In genomic region chr9:113933188-113933587, GRCh38 we compare ENCODE assay signal across 34 cellular contexts. TPM values are rescaled to one million over a fixed set of nuclear protein-coding genes. Genes with fewer than 3 reads are reported as not detected.
A peak's percentile ranks its signal among the peaks of the same experiment; 100 is the strongest.
DNase-seq lines count a peak whose midpoint lies in the region; ATAC-seq and TF ChIP-seq lines count a peak whose summit lies in the region.
"Had no signal": no experiment of that assay in that cellular context is flagged by ENCODE, and none has a peak within 500 bp of the region (broad histone marks: within the 10 kb centered on the region; RNA-seq: fewer than 3 reads in every experiment).

No MANE protein-coding gene starts in this region.

- no peak overlapping the region for H3K27ac ChIP-seq in left ventricle myocardium inferior (replicated peaks)
- H3K27ac ChIP-seq in lung (ENCODE audit: low read depth in 1 of 2, low read length in 1 of 2) = no peak overlapping the region
- H3K27ac ChIP-seq in aorta (ENCODE audit: low read depth in 1 of 2, low read length in 2 of 2) = peak overlapping the region in 1 of 2 donors; percentile 84
- H3K27ac ChIP-seq: A549, GM23248, heart left ventricle, uterus, VCaP had no signal

- intact Hi-C loops in Right ventricle myocardium superior (cut with DNase I) = no loop called here
- intact Hi-C loops in left ventricle myocardium inferior (cut with micrococcal nuclease) = no loop called here
- intact Hi-C loops in aorta (cut with DNase I) = loop anchor here in 1 of 2 donors (5.0 kb wide), 1 partner anchor 59 kb away; no protein-coding TSS in a partner anchor

- ATAC-seq in Right ventricle myocardium superior (ENCODE audit: poor library complexity) = peak; percentile 53
- no peak for ATAC-seq in lung (ENCODE audit: insufficient read depth, low FRiP score)
- peak; percentile 59 for ATAC-seq in aorta (ENCODE audit: low FRiP score)
- no peak for ATAC-seq in GM21576 (IDR thresholded peaks at IDR 0.05; ENCODE audit: unreplicated experiment)
- ATAC-seq: A549; activated CD4-positive, alpha-beta T cell treated with anti-CD3 and anti-CD28 coated beads for 36 hours; activated CD8-positive, alpha-beta T cell treated with anti-CD3 and anti-CD28 coated beads, Interleukin-2, amount 10 ng/mL, durations not matched to agents 7 days and 5 days; heart left ventricle; natural killer cell treated with Interleukin-12 subunit alpha and Interleukin-12 subunit beta and Interleukin-15 and Interleukin-18, amount 100 ng/mL, for 72 hours; Panc1 had no signal

- 84% methylated on average over 5 of the region's 5 CpGs for WGBS in lung, 2 donors
- WGBS in aorta, 2 donors = 25 to 28% methylated on average over 5 of the region's 5 CpGs

- DNase-seq in Right ventricle myocardium superior (no peak), left ventricle myocardium inferior (no peak), fibroblast of peridontal ligament (ENCODE audit: extremely low read depth) (peak; percentile 56), lung (ENCODE audit: low spot score) (peak; percentile 22), aorta (peak; percentile 78 to 85), NCI-H748 treated with DMSO at 0.1 percent for 48 hours (lab: John Stamatoyannopoulos, UW) (no peak)
- no peak for DNase-seq in NK-92 treated with Interleukin-12 subunit alpha and Interleukin-12 subunit beta, amount 100 ng/mL, for 24 hours (lab: John Stamatoyannopoulos, UW)
- DNase-seq: activated CD4-positive, alpha-beta T cell treated with anti-CD3 and anti-CD28 coated beads for 36 hours; activated effector memory CD4-positive, alpha-beta T cell treated with anti-CD3 and anti-CD28 coated beads, Interleukin-2, amount 50 U/mL, for 16 hours; activated T-cell treated with anti-CD3 and anti-CD28 coated beads, Interleukin-2, amount 50 U/mL, for 24 hours; CD8-positive, alpha-beta memory T cell; DMS 273 treated with DMSO at 0.1 percent for 48 hours; effector memory CD4-positive, alpha-beta T cell; foreskin fibroblast; GM23248; Karpas-422; kidney glomerular epithelial cell; mammary epithelial cell; NCI-H1436; NCI-H2081 treated with DMSO at 0.1 percent for 48 hours; NCI-H345; NCI-H69; SIG-M5; stimulated activated CD4-positive, alpha-beta T cell treated with anti-CD3 and anti-CD28 coated beads, Interleukin-2, amount 100 ng/mL, for 24 hours; stimulated activated CD8-positive, alpha-beta memory T cell treated with anti-CD3 and anti-CD28 coated beads, Interleukin-4, amount 100 ng/mL, for 48 hours; T1000; uterus had no signal

- H3K9me3 ChIP-seq in left ventricle myocardium inferior (replicated peaks) (peaks cover 13% of the 10 kb centered on the region), lung (ENCODE audit: control insufficient read depth in 2 of 2, insufficient read depth in 1 of 2, low read length in 1 of 2) (peaks cover 0 to 7% of the 10 kb centered on the region in 2 donors), aorta (ENCODE audit: control insufficient read depth, low read length) (no peaks in the 10 kb centered on the region)
- H3K9me3 ChIP-seq: uterus had no signal

- H3K4me3 ChIP-seq in left ventricle myocardium inferior (no peak overlapping the region), lung (no peak overlapping the region), aorta (ENCODE audit: low read length in 2 of 2) (no peak overlapping the region)
- H3K4me3 ChIP-seq: A549, GM23248, heart left ventricle, uterus had no signal

- H3K4me1 ChIP-seq in left ventricle myocardium inferior = peaks cover 15% of the 10 kb centered on the region
- H3K4me1 ChIP-seq in lung (ENCODE audit: control insufficient read depth in 2 of 2, insufficient read depth in 2 of 2, low read length in 2 of 2) = peaks cover 0 to 11% of the 10 kb centered on the region in 2 donors
- H3K4me1 ChIP-seq in aorta (ENCODE audit: control insufficient read depth in 1 of 2, insufficient read depth in 2 of 2, low read length in 2 of 2) = peaks cover 4 to 15% of the 10 kb centered on the region in 2 donors
- H3K4me1 ChIP-seq: A549, uterus had no signal

- H3K27me3 ChIP-seq in left ventricle myocardium inferior (ENCODE audit: low read depth) (peaks cover 6% of the 10 kb centered on the region), lung (ENCODE audit: control insufficient read depth, insufficient read depth) (no peaks in the 10 kb centered on the region), aorta (ENCODE audit: control insufficient read depth in 1 of 2, insufficient read depth in 2 of 2, low read length in 1 of 2) (no peaks in the 10 kb centered on the region)
- H3K27me3 ChIP-seq: heart left ventricle, uterus had no signal

- TF ChIP-seq CTCF in left ventricle myocardium inferior (IDR thresholded peaks at IDR 0.05; ENCODE audit: borderline replicate concordance) (no peak), lung (IDR thresholded peaks at IDR 0.05; ENCODE audit: control extremely low read depth, extremely low read depth) (no peak)

- no peaks in the 10 kb centered on the region for H3K36me3 ChIP-seq in left ventricle myocardium inferior
- no peaks in the 10 kb centered on the region for H3K36me3 ChIP-seq in lung (ENCODE audit: control insufficient read depth in 2 of 2, insufficient read depth in 2 of 2, low read length in 2 of 2)
- H3K36me3 ChIP-seq in aorta (ENCODE audit: control insufficient read depth in 1 of 2, insufficient read depth in 2 of 2, low read length in 1 of 2) = no peaks in the 10 kb centered on the region
- H3K36me3 ChIP-seq: heart left ventricle, uterus had no signal

RNA-seq across cellular contexts. Expression of gene ZNF618, which starts 57.1 kb away (rescaled TPM):
- 2.0 TPM for total RNA-seq in Right ventricle myocardium superior
- total RNA-seq in left ventricle myocardium inferior = 1.9 TPM
- total RNA-seq in lung = 10 to 100 TPM in 1 of 2 donors, 1 to 10 TPM in 1; 9.4 to 16.3 TPM
- 1 to 10 TPM; 1.6 to 2.6 TPM for polyA plus RNA-seq in lung
- 10 to 100 TPM; 15.4 to 17.3 TPM for total RNA-seq in aorta
- 1 to 10 TPM; 4.9 to 7.5 TPM for polyA plus RNA-seq in aorta

Comparison
In these comparisons a context has a peak if more than half of its experiments do, and no peak if none do; other contexts are left out.
1. ATAC-seq: peak in Right ventricle myocardium superior (single experiment) and aorta (single experiment); none in lung (single experiment) and GM21576 (single experiment).
2. DNase-seq: peak in fibroblast of peridontal ligament (single experiment), lung (single experiment) and aorta (2 of 2); none in Right ventricle myocardium superior (single experiment), left ventricle myocardium inferior (single experiment), NK-92 treated with Interleukin-12 subunit alpha and Interleukin-12 subunit beta, amount 100 ng/mL, for 24 hours (single experiment) and NCI-H748 treated with DMSO at 0.1 percent for 48 hours (single experiment).